In the genomic region with DNA sequence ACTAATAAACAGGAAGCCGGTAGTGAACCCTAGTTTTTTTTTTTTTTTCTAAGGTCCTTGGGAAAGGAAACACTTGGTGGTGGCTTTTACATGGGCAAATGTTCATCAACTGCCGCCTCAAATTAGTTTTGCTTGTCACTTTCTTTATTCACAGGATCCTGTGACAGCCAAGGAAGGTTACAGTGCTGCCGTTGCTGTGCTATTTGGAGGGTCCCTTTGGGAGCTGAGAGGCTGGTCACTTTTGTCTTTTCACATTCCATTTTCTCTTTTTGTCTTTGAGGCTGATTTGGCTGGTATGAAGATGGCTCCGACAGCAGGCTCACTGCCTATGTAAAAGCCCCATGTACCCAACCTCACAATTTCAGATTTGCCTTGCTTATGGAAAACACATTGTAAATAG, we compare ENCODE assay signal across 15 cellular contexts.
A peak's percentile ranks its signal among the peaks of the same experiment; 100 is the strongest.
DNase-seq lines count a peak whose midpoint lies in the region; ATAC-seq and TF ChIP-seq lines count a peak whose summit lies in the region.
"Had no signal": no experiment of that assay in that cellular context is flagged by ENCODE, and none has a peak within 500 bp of the region (broad histone marks: within the 10 kb centered on the region; RNA-seq: fewer than 3 reads in every experiment).

No MANE protein-coding gene starts in this region.

- no peak overlapping the region for H3K23ac ChIP-seq in neuronal stem cell (ENCODE audit: low read depth, low read length, poor library complexity)

- ATAC-seq in Panc1 (no peak), GM21447 (IDR thresholded peaks at IDR 0.05; ENCODE audit: unreplicated experiment) (no peak)

- H3K9ac ChIP-seq in neuronal stem cell (ENCODE audit: low read depth, low read length, poor library complexity): no peak overlapping the region

- in situ Hi-C loops in Panc1 (cut with HindIII; ENCODE audit: low pct_unique_long_range_greater_than_20kb, low sequenced_read_pairs): no loop called here

- H3K4me2 ChIP-seq in neuronal stem cell (ENCODE audit: insufficient read depth, low read length, poor library complexity, severe bottlenecking): no peak overlapping the region
- H3K4me2 ChIP-seq: PC-9 had no signal

- H3K9me3 Mint-ChIP-seq in Caco-2 (ENCODE audit: unreplicated experiment) (no peaks in the 10 kb centered on the region), glutamatergic neuron (ENCODE audit: unreplicated experiment) (peaks cover 2% of the 10 kb centered on the region)

- POLR2A ChIA-PET in Caco-2 (lab: Charles Lee) (no interaction called here), Panc1 (lab: Charles Lee) (no interaction called here)

- no peak overlapping the region for H2BK15ac ChIP-seq in neuronal stem cell (ENCODE audit: low read length)

- peaks cover 26% of the 10 kb centered on the region for H3K4me1 ChIP-seq in Caco-2
- peaks cover 80% of the 10 kb centered on the region for H3K4me1 ChIP-seq in Panc1 (ENCODE audit: control insufficient read depth, insufficient read depth, low read length)
- peaks cover 26 to 84% of the 10 kb centered on the region in 2 donors for H3K4me1 ChIP-seq in neuronal stem cell (ENCODE audit: control insufficient read depth in 2 of 2, insufficient read depth in 1 of 2, low read depth in 1 of 2, low read length in 2 of 2)

- H3K27ac Mint-ChIP-seq in Caco-2 (ENCODE audit: unreplicated experiment) (peak overlapping the region; percentile 73), glutamatergic neuron (ENCODE audit: unreplicated experiment) (peak overlapping the region; percentile 88)
- H3K27ac Mint-ChIP-seq: CD8-positive, alpha-beta memory T cell had no signal

- no peak overlapping the region for H4K91ac ChIP-seq in neuronal stem cell (ENCODE audit: low read depth, low read length, poor library complexity)

- H2BK12ac ChIP-seq in neuronal stem cell (ENCODE audit: low read length): no peak overlapping the region

- no peak overlapping the region for H2BK5ac ChIP-seq in neuronal stem cell (ENCODE audit: low read length)

- H2AK5ac ChIP-seq in neuronal stem cell (ENCODE audit: low read depth, low read length): no peak overlapping the region

- CTCF ChIA-PET in Caco-2 (lab: Charles Lee): no interaction called here
- CTCF ChIA-PET in Panc1 (lab: Charles Lee): no interaction called here

- H3K27me3 ChIP-seq in Caco-2 (replicated peaks; ENCODE audit: control insufficient read depth, insufficient read depth, low read length) (no peaks in the 10 kb centered on the region), Panc1 (ENCODE audit: control insufficient read depth, insufficient read depth, low read length) (no peaks in the 10 kb centered on the region), neuronal stem cell (ENCODE audit: control insufficient read depth in 3 of 3, insufficient read depth in 3 of 3, low read depth in 1 of 3, low read length in 3 of 3) (no peaks in the 10 kb centered on the region)
- H3K27me3 ChIP-seq: BE2C had no signal

- H3K27me3 Mint-ChIP-seq in Caco-2 (ENCODE audit: insufficient read depth, unreplicated experiment) (no peaks in the 10 kb centered on the region), glutamatergic neuron (ENCODE audit: unreplicated experiment) (peaks cover 2% of the 10 kb centered on the region)
- H3K27me3 Mint-ChIP-seq: CD8-positive, alpha-beta memory T cell had no signal

- H3K14ac ChIP-seq in neuronal stem cell (ENCODE audit: low read length): no peak overlapping the region

- H3K27ac ChIP-seq in Panc1 (ENCODE audit: low read length): peak overlapping the region; percentile 99
- no peak overlapping the region for H3K27ac ChIP-seq in neuronal stem cell (replicated peaks; ENCODE audit: low read length)
- H3K27ac ChIP-seq: PC-9, SK-N-MC had no signal

- intact Hi-C loops in Caco-2 (cut with micrococcal nuclease; ENCODE audit: unreplicated experiment) (loop anchor here (1.0 kb wide), 1 partner anchor 7 kb away; no protein-coding TSS in a partner anchor), Panc1 (cut with micrococcal nuclease; ENCODE audit: unreplicated experiment) (loop anchor here (5.0 kb wide), 1 partner anchor 139 kb away; no protein-coding TSS in a partner anchor)

- no peak for DNase-seq in Caco-2
- no peak for DNase-seq in Panc1 (ENCODE audit: low read depth, low spot score)
- no peak for DNase-seq in glutamatergic neuron
- DNase-seq in neuronal stem cell (ENCODE audit: low spot score): no peak
- no peak for DNase-seq in NOMO-1 treated with DMSO at 0.1 percent for 48 hours (lab: John Stamatoyannopoulos, UW; ENCODE audit: unreplicated experiment)
- no peak for DNase-seq in HT-29 (ENCODE audit: low spot score)
- DNase-seq in activated CD8-positive, alpha-beta memory T cell treated with anti-CD3 and anti-CD28 coated beads, Interleukin-2, amount 50 U/mL, for 48 hours: no peak
- DNase-seq: BE2C; CD8-positive, alpha-beta memory T cell; KBM-7; NCI-H1048; NCI-H526 treated with DMSO at 0.1 percent for 48 hours had no signal

- H3K9me3 ChIP-seq in Caco-2: no peaks in the 10 kb centered on the region
- no peaks in the 10 kb centered on the region for H3K9me3 ChIP-seq in Panc1 (ENCODE audit: control insufficient read depth, insufficient read depth, low read depth, low read length)
- H3K9me3 ChIP-seq in neuronal stem cell (replicated peaks in 1 of 2; ENCODE audit: control insufficient read depth in 2 of 2, insufficient read depth in 1 of 2, low read depth in 1 of 2, low read length in 2 of 2): no peaks in the 10 kb centered on the region
- H3K9me3 ChIP-seq: BE2C had no signal

- no peaks in the 10 kb centered on the region for H3K36me3 ChIP-seq in Caco-2 (ENCODE audit: control insufficient read depth, insufficient read depth, low read length)
- H3K36me3 ChIP-seq in Panc1 (ENCODE audit: control insufficient read depth, insufficient read depth, low read length): no peaks in the 10 kb centered on the region
- no peaks in the 10 kb centered on the region for H3K36me3 ChIP-seq in neuronal stem cell (replicated peaks in 1 of 2; ENCODE audit: control insufficient read depth in 2 of 2, insufficient read depth in 2 of 2, low read length in 2 of 2)
- H3K36me3 ChIP-seq: BE2C had no signal

- TF ChIP-seq CTCF in Caco-2 (IDR thresholded peaks at IDR 0.05; ENCODE audit: insufficient read depth in 1 of 2, low read depth in 1 of 2, low read length in 1 of 2, severe bottlenecking in 1 of 2, unreplicated experiment in 1 of 2) (no peak), Panc1 (IDR thresholded peaks at IDR 0.05) (no peak), glutamatergic neuron (IDR thresholded peaks at IDR 0.05; ENCODE audit: partially characterized antibody, unreplicated experiment) (no peak)

- no peak overlapping the region for H3K18ac ChIP-seq in neuronal stem cell (ENCODE audit: low read length)

- H2AFZ ChIP-seq in neuronal stem cell (ENCODE audit: low read length): peak overlapping the region; percentile 68
- H2AFZ ChIP-seq: PC-9 had no signal

- H3K79me1 ChIP-seq in neuronal stem cell (ENCODE audit: low read depth, low read length): no peaks in the 10 kb centered on the region

- no peak overlapping the region for H3K4ac ChIP-seq in neuronal stem cell (ENCODE audit: low read length)

- H2BK120ac ChIP-seq in neuronal stem cell (ENCODE audit: low read depth, low read length): no peak overlapping the region

- H4K8ac ChIP-seq in neuronal stem cell (ENCODE audit: low read depth, low read length): no peak overlapping the region

- H3K36me3 Mint-ChIP-seq in Caco-2 (ENCODE audit: insufficient read depth, unreplicated experiment): no peaks in the 10 kb centered on the region
- no peaks in the 10 kb centered on the region for H3K36me3 Mint-ChIP-seq in glutamatergic neuron (ENCODE audit: unreplicated experiment)
- H3K36me3 Mint-ChIP-seq: CD8-positive, alpha-beta memory T cell had no signal

- no peak overlapping the region for H3K4me3 Mint-ChIP-seq in Caco-2 (ENCODE audit: unreplicated experiment)
- H3K4me3 Mint-ChIP-seq in glutamatergic neuron (ENCODE audit: unreplicated experiment): peak overlapping the region; percentile 56
- H3K4me3 Mint-ChIP-seq: CD8-positive, alpha-beta memory T cell had no signal

- H3K4me1 Mint-ChIP-seq in Caco-2 (ENCODE audit: low read depth, unreplicated experiment) (peaks cover 33% of the 10 kb centered on the region), glutamatergic neuron (ENCODE audit: low read depth, unreplicated experiment) (peaks cover 67% of the 10 kb centered on the region)
- H3K4me1 Mint-ChIP-seq: CD8-positive, alpha-beta memory T cell had no signal

- BruUV-seq in Caco-2 (replicated peaks; lab: Mats Ljungman, UMichigan): no TSS peak
- BruUV-seq in Panc1 (replicated peaks; lab: Mats Ljungman, UMichigan): no TSS peak

- no CpG with 5 or more reads among the region's 4 CpGs for WGBS in neuronal stem cell (ENCODE audit: extremely low coverage in 2 of 2, insufficient read length in 2 of 2, insufficient replicate concordance in 1 of 2), 2 donors

- no peak overlapping the region for H3K4me3 ChIP-seq in Caco-2 (ENCODE audit: low read depth, low read length)
- H3K4me3 ChIP-seq in Panc1 (ENCODE audit: low read depth in 2 of 2, low read length in 2 of 2): no peak overlapping the region
- peak overlapping the region in 1 of 2 donors; percentile 2 for H3K4me3 ChIP-seq in neuronal stem cell (ENCODE audit: low read length in 2 of 2)
- H3K4me3 ChIP-seq: PC-9, SK-N-MC had no signal
